In genomic region chr10:104368406-104368805, GRCh38 we compare ENCODE assay signal across 13 cellular contexts. TPM values are rescaled to one million over a fixed set of nuclear protein-coding genes. Genes with fewer than 3 reads are reported as not detected.
DNase-seq lines count a peak whose midpoint lies in the region; TF ChIP-seq lines count a peak whose summit lies in the region.
"Had no signal": no experiment of that assay in that cellular context is flagged by ENCODE, and none has a peak within 500 bp of the region (broad histone marks: within the 10 kb centered on the region; RNA-seq: fewer than 3 reads in every experiment).

No MANE protein-coding gene starts in this region.

- H3K9me3 ChIP-seq in WERI-Rb-1 (ENCODE audit: severe bottlenecking): no peaks in the 10 kb centered on the region
- peaks cover 6% of the 10 kb centered on the region for H3K9me3 ChIP-seq in neuron (ENCODE audit: low read length)

- H3K36me3 Mint-ChIP-seq in chondrocyte (ENCODE audit: low read depth): no peaks in the 10 kb centered on the region

- H3K4me1 Mint-ChIP-seq in chondrocyte (ENCODE audit: low read depth): no peaks in the 10 kb centered on the region
- H3K4me1 Mint-ChIP-seq: CD8-positive, alpha-beta memory T cell had no signal

- H3K27me3 ChIP-seq in WERI-Rb-1 (ENCODE audit: insufficient read depth, low read depth, severe bottlenecking) (no peaks in the 10 kb centered on the region), neuron (ENCODE audit: insufficient read depth, low read length) (no peaks in the 10 kb centered on the region)

- no peaks in the 10 kb centered on the region for H3K36me3 ChIP-seq in WERI-Rb-1
- no peaks in the 10 kb centered on the region for H3K36me3 ChIP-seq in neuron (ENCODE audit: insufficient read depth, low read length)

- no peak overlapping the region for H3K27ac ChIP-seq in WERI-Rb-1
- H3K27ac ChIP-seq: 22Rv1 had no signal

- H2AFZ ChIP-seq in neuron (ENCODE audit: low read depth, low read length): peak overlapping the region; percentile 28

- no peak overlapping the region; the same call in 1 of the 2 replicates for H3K4me3 ChIP-seq in WERI-Rb-1 (ENCODE audit: low read depth, low read length)
- H3K4me3 ChIP-seq in neuron (ENCODE audit: low read length): no peak overlapping the region

- H3K9me3 Mint-ChIP-seq in chondrocyte (ENCODE audit: low read depth): peaks cover 10% of the 10 kb centered on the region

- TF ChIP-seq CTCF in WERI-Rb-1 (IDR thresholded peaks at IDR 0.05; ENCODE audit: low read depth, low read length) (0 out of 2 replicates have a peak, but pooled peaks have one; percentile 3), chondrocyte (IDR thresholded peaks at IDR 0.05) (no peak)

- peaks cover 32% of the 10 kb centered on the region for H3K27me3 Mint-ChIP-seq in chondrocyte (ENCODE audit: low read depth)

- H3K4me1 ChIP-seq in neuron (ENCODE audit: insufficient read depth, low read length): peaks cover 10% of the 10 kb centered on the region
- H3K4me1 ChIP-seq: Caco-2 had no signal

- H3K27ac Mint-ChIP-seq in chondrocyte (ENCODE audit: unreplicated experiment): no peak overlapping the region
- H3K27ac Mint-ChIP-seq: CD8-positive, alpha-beta memory T cell had no signal

- no peak overlapping the region for H3K4me3 Mint-ChIP-seq in chondrocyte (ENCODE audit: unreplicated experiment)
- H3K4me3 Mint-ChIP-seq: CD8-positive, alpha-beta memory T cell had no signal

- DNase-seq in NCI-H146 (lab: John Stamatoyannopoulos, UW) (peak; percentile 14), NCI-H146 treated with DMSO at 0.1 percent for 48 hours (lab: John Stamatoyannopoulos, UW; ENCODE audit: unreplicated experiment) (no peak), NCI-H69 (lab: John Stamatoyannopoulos, UW) (peak; percentile 20), WERI-Rb-1 (no peak), HPDE6-E6E7 (ENCODE audit: extremely low spot score) (no peak), chondrocyte (ENCODE audit: low spot score) (no peak), head of caudate nucleus (no peak)
- DNase-seq: Caco-2; CD8-positive, alpha-beta memory T cell; DND-41; GDM1 had no signal

- intact Hi-C loops in head of caudate nucleus (cut with DNase I): no loop called here

RNA-seq across cellular contexts. Expression of gene CFAP58, which starts 14.8 kb away (rescaled TPM):
- 0.13 to 0.27 TPM (median 0.15 TPM) in 3 replicates for total RNA-seq in chondrocyte
- total RNA-seq: Caco-2 had no signal

RNA-seq across cellular contexts. Expression of gene ITPRIP, which starts 30.1 kb away (rescaled TPM):
- total RNA-seq in chondrocyte: 10.3 to 14.5 TPM (median 14.1 TPM) in 3 replicates

Comparison
In these comparisons a context has a peak if more than half of its experiments do, and no peak if none do; other contexts are left out.
1. DNase-seq: peak in NCI-H146 (single experiment) and NCI-H69 (single experiment); none in NCI-H146 treated with DMSO at 0.1 percent for 48 hours (single experiment), WERI-Rb-1 (single experiment), HPDE6-E6E7 (single experiment), chondrocyte (single experiment) and head of caudate nucleus (0 of 42).